14 cellular contexts compared by ENCODE assay signal in genomic region chr15:31378363-31378903, GRCh38. TPM values are rescaled to one million over a fixed set of nuclear protein-coding genes. Genes with fewer than 3 reads are reported as not detected.
DNase-seq lines count a peak whose midpoint lies in the region; ATAC-seq and TF ChIP-seq lines count a peak whose summit lies in the region.
"Had no signal": no experiment of that assay in that cellular context is flagged by ENCODE, and none has a peak within 500 bp of the region (broad histone marks: within the 10 kb centered on the region; RNA-seq: fewer than 3 reads in every experiment).

No MANE protein-coding gene starts in this region.

- no peaks in the 10 kb centered on the region for H3K9me3 Mint-ChIP-seq in activated CD8-positive, alpha-beta T cell treated with anti-CD3 and anti-CD28 coated beads, Interleukin-2, amount 10 ng/mL, durations not matched to agents 7 days and 5 days (ENCODE audit: insufficient read depth)
- peaks cover 3% of the 10 kb centered on the region for H3K9me3 Mint-ChIP-seq in memory B cell

- intact Hi-C loops in left ventricle myocardium inferior (cut with micrococcal nuclease) (no loop called here), cardiac septum (cut with DNase I) (no loop called here)

- no peak for TF ChIP-seq EP300 in tibial nerve (IDR thresholded peaks at IDR 0.05)

- H3K36me3 Mint-ChIP-seq in activated CD8-positive, alpha-beta T cell treated with anti-CD3 and anti-CD28 coated beads, Interleukin-2, amount 10 ng/mL, durations not matched to agents 7 days and 5 days (ENCODE audit: low read depth) = peaks cover 78% of the 10 kb centered on the region
- peaks cover 20% of the 10 kb centered on the region for H3K36me3 Mint-ChIP-seq in memory B cell

- H3K27ac Mint-ChIP-seq in activated CD8-positive, alpha-beta T cell treated with anti-CD3 and anti-CD28 coated beads, Interleukin-2, amount 10 ng/mL, durations not matched to agents 7 days and 5 days = peak overlapping the region; percentile 72
- peak overlapping the region; percentile 72 for H3K27ac Mint-ChIP-seq in memory B cell

- H3K27me3 Mint-ChIP-seq in activated CD8-positive, alpha-beta T cell treated with anti-CD3 and anti-CD28 coated beads, Interleukin-2, amount 10 ng/mL, durations not matched to agents 7 days and 5 days (ENCODE audit: low read depth) = no peaks in the 10 kb centered on the region
- H3K27me3 Mint-ChIP-seq in memory B cell = no peaks in the 10 kb centered on the region

- H3K27ac ChIP-seq in left ventricle myocardium inferior (replicated peaks) (peak overlapping the region; percentile 71), temporal lobe (ENCODE audit: low read depth, low read length) (peak overlapping the region; percentile 59), tibial nerve (peak overlapping the region in 2 of 4 donors; percentile 22 to 58)

- 80 to 89% methylated on average over 14 of the region's 14 CpGs for WGBS in tibial nerve, 2 donors

- H3K9me3 ChIP-seq in left ventricle myocardium inferior (replicated peaks) = no peaks in the 10 kb centered on the region
- no peaks in the 10 kb centered on the region for H3K9me3 ChIP-seq in tibial nerve
- H3K9me3 ChIP-seq: mucosa of descending colon, prostate gland, spleen had no signal

- CTCF ChIA-PET in activated CD8-positive, alpha-beta T cell treated with anti-CD3 and anti-CD28 coated beads, Interleukin-2, amount 10 ng/mL, durations not matched to agents 7 days and 5 days (lab: Charles Lee) = interaction anchor here (0.9 to 3.5 kb wide), 7 partner anchors 8 to 178 kb away, joined by 3 to 19 read pairs (median 5); no protein-coding TSS in a partner anchor

- H3K27me3 ChIP-seq in left ventricle myocardium inferior (ENCODE audit: low read depth) (no peaks in the 10 kb centered on the region), tibial nerve (no peaks in the 10 kb centered on the region)
- H3K27me3 ChIP-seq: spleen had no signal

- H3K4me3 ChIP-seq in left ventricle myocardium inferior (no peak overlapping the region), tibial nerve (no peak overlapping the region)
- H3K4me3 ChIP-seq: K562, mucosa of descending colon, prostate gland, spleen had no signal

- H3K4me1 ChIP-seq in left ventricle myocardium inferior (peaks cover 88% of the 10 kb centered on the region), tibial nerve (peaks cover 0 to 44% (median 16%) of the 10 kb centered on the region in 4 donors)
- H3K4me1 ChIP-seq: prostate gland had no signal

- ATAC-seq in activated CD8-positive, alpha-beta T cell treated with anti-CD3 and anti-CD28 coated beads, Interleukin-2, amount 10 ng/mL, durations not matched to agents 7 days and 5 days = no peak
- no peak for ATAC-seq in memory B cell (ENCODE audit: low read depth)
- ATAC-seq: K562, mucosa of descending colon had no signal

- TF ChIP-seq CTCF in left ventricle myocardium inferior (IDR thresholded peaks at IDR 0.05; ENCODE audit: borderline replicate concordance) (no peak), tibial nerve (IDR thresholded peaks at IDR 0.05) (no peak)

- H3K4me1 Mint-ChIP-seq in activated CD8-positive, alpha-beta T cell treated with anti-CD3 and anti-CD28 coated beads, Interleukin-2, amount 10 ng/mL, durations not matched to agents 7 days and 5 days (ENCODE audit: low read depth) = peaks cover 70% of the 10 kb centered on the region
- H3K4me1 Mint-ChIP-seq in memory B cell = peaks cover 20% of the 10 kb centered on the region

- POLR2A ChIA-PET in activated CD8-positive, alpha-beta T cell treated with anti-CD3 and anti-CD28 coated beads, Interleukin-2, amount 10 ng/mL, durations not matched to agents 7 days and 5 days (lab: Charles Lee) = interaction anchor here (1.0 to 1.8 kb wide), 3 partner anchors 11 to 57 kb away, joined by 3 to 5 read pairs (median 5); no protein-coding TSS in a partner anchor

- no peak overlapping the region for H3K4me3 Mint-ChIP-seq in activated CD8-positive, alpha-beta T cell treated with anti-CD3 and anti-CD28 coated beads, Interleukin-2, amount 10 ng/mL, durations not matched to agents 7 days and 5 days
- H3K4me3 Mint-ChIP-seq in memory B cell = no peak overlapping the region

- no peak for TF ChIP-seq POLR2A in tibial nerve (IDR thresholded peaks at IDR 0.05)

- no peak for DNase-seq in left ventricle myocardium inferior
- no peak for DNase-seq in cardiac septum (ENCODE audit: low spot score)
- no peak for DNase-seq in activated CD8-positive, alpha-beta T cell treated with anti-CD3 and anti-CD28 coated beads, Interleukin-2, amount 10 ng/mL, durations not matched to agents 7 days and 5 days
- DNase-seq in memory B cell (ENCODE audit: low spot score in 2 of 2) = no peak
- DNase-seq in activated CD4-positive, CD25-positive, alpha-beta regulatory T cell treated with anti-CD3 and anti-CD28 coated beads, Interleukin-2, amount 50 U/mL, for 72 hours = no peak
- no peak for DNase-seq in tibial nerve (ENCODE audit: low spot score in 2 of 2)
- no peak for DNase-seq in D341Med (ENCODE audit: low spot score)
- DNase-seq: activated effector memory CD4-positive, alpha-beta T cell treated with Interleukin-2 at 50 U/mL for 16 hours; spleen; SW 1271 had no signal

- H3K36me3 ChIP-seq in left ventricle myocardium inferior (peaks cover 50% of the 10 kb centered on the region), tibial nerve (peaks cover 4 to 93% (median 10%) of the 10 kb centered on the region in 3 donors)
- H3K36me3 ChIP-seq: prostate gland had no signal

RNA-seq across cellular contexts. Expression of gene KLF13, which starts 51.8 kb away (rescaled TPM):
- 62.3 TPM for total RNA-seq in left ventricle myocardium inferior
- total RNA-seq in cardiac septum = 35.7 TPM
- 100 to 1,000 TPM; 214 to 215 TPM for total RNA-seq in activated CD8-positive, alpha-beta T cell treated with anti-CD3 and anti-CD28 coated beads, Interleukin-2, amount 10 ng/mL, durations not matched to agents 7 days and 5 days
- 27.8 TPM for total RNA-seq in temporal lobe
- 10 to 100 TPM; 61.2 to 77.9 (median 75.1) TPM for total RNA-seq in tibial nerve
